Comparison of ENCODE assay signal across 19 cellular contexts in the genomic region with DNA sequence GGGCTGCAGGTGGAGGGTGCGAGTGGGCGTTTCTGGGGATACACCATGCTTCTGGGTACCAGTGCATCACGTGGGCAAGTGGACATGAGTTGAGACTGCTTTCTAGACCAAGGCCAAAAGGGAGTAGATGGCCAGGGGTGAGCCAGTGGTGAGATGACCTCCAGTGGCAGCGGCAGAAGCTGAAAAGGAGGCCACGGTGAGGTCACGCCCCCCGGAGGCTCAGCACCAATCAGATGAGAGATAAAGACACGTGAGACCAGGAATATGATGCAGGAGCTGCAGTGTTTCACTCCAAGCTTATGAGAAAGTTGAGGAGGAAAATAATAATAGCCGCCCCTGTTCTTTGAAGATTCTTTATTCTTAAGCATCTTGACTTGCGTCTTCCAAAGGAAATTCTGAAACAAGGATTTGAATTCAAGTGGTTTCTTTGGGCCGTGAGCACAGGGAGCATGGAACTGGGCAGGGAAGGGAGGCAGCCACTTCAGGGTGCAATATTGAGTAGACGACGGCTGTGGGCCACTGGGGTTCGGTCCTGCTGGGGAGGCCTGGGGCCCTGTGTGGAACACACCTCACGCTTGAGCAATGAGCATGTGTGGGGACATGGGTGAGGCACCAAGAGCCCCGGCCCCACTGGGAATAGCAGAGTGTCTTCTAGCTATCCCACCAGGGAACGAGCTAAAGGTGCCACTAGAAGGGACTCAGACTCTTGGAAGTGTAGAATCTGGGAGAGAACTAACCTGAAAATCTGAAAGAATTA.
DNase-seq lines count a peak whose midpoint lies in the region; ATAC-seq and TF ChIP-seq lines count a peak whose summit lies in the region.
"Had no signal": no experiment of that assay in that cellular context is flagged by ENCODE, and none has a peak within 500 bp of the region (broad histone marks: within the 10 kb centered on the region; RNA-seq: fewer than 3 reads in every experiment).

No MANE protein-coding gene starts in this region.

- TF ChIP-seq CTCF in GM23338 (conservative IDR thresholded peaks at IDR 0.05; ENCODE audit: low read depth in 2 of 2): no peak
- TF ChIP-seq CTCF in hepatocyte (IDR thresholded peaks at IDR 0.05; ENCODE audit: poor library complexity): no peak
- TF ChIP-seq CTCF in coronary artery (IDR thresholded peaks at IDR 0.05): no peak

- H3K79me2 ChIP-seq in GM23338 (replicated peaks; ENCODE audit: insufficient read depth) (no peaks in the 10 kb centered on the region), hepatocyte (no peaks in the 10 kb centered on the region), trophoblast cell (ENCODE audit: control insufficient read depth, insufficient read depth, low read length, poor library complexity) (no peaks in the 10 kb centered on the region)

- peak; percentile 24 for DNase-seq in GM23338 (ENCODE audit: low spot score)
- DNase-seq in SK-N-DZ (ENCODE audit: low spot score): peak; percentile 50
- no peak for DNase-seq in hepatocyte (ENCODE audit: low spot score)
- DNase-seq in trophoblast cell: no peak
- no peak for DNase-seq in coronary artery (ENCODE audit: low spot score)
- no peak for DNase-seq in stimulated activated naive CD4-positive, alpha-beta T cell treated with Interleukin-2 at 50 U/mL for 16 hours (lab: John Stamatoyannopoulos, UW)
- DNase-seq: Calu3; CD8-positive, alpha-beta memory T cell; GDM1; MG63; NCI-H1694 treated with DMSO at 0.1 percent for 48 hours; NCI-H2081 treated with DMSO at 0.1 percent for 48 hours; NCI-H2171 treated with DMSO at 0.1 percent for 48 hours; NCI-H524 treated with DMSO at 0.1 percent for 48 hours had no signal

- H3K18ac ChIP-seq in trophoblast cell (ENCODE audit: low read length): no peak overlapping the region

- H3K79me1 ChIP-seq in trophoblast cell (ENCODE audit: low read length): no peaks in the 10 kb centered on the region

- H2AFZ ChIP-seq in GM23338 (peak overlapping the region; percentile 81; the same call in 1 of the 2 replicates), hepatocyte (no peak overlapping the region), trophoblast cell (ENCODE audit: insufficient read depth, low read length, poor library complexity) (no peak overlapping the region)

- no peaks in the 10 kb centered on the region for H3K9me3 Mint-ChIP-seq in GM23338
- H3K9me3 Mint-ChIP-seq: CD8-positive, alpha-beta memory T cell had no signal

- no peak overlapping the region for H3K4ac ChIP-seq in trophoblast cell (ENCODE audit: low read depth, low read length)

- H3K9me2 ChIP-seq in GM23338 (ENCODE audit: insufficient read depth) (0 out of 2 replicates have a peak, but pooled peaks cover 5% of the 10 kb centered on the region), hepatocyte (replicated peaks; ENCODE audit: insufficient read depth) (no peaks in the 10 kb centered on the region)

- H2BK12ac ChIP-seq in trophoblast cell (ENCODE audit: low read length): no peak overlapping the region

- H3K4me1 ChIP-seq in GM23338 (ENCODE audit: insufficient read depth) (no peaks in the 10 kb centered on the region), hepatocyte (ENCODE audit: insufficient read depth) (peaks cover 14% of the 10 kb centered on the region), trophoblast cell (ENCODE audit: control insufficient read depth in 1 of 2, insufficient read depth in 2 of 2, low read length in 2 of 2) (no peaks in the 10 kb centered on the region)
- H3K4me1 ChIP-seq: HAP-1 had no signal

- H3K4me3 ChIP-seq in GM23338: no peak overlapping the region
- H3K4me3 ChIP-seq in hepatocyte: no peak overlapping the region
- H3K4me3 ChIP-seq in trophoblast cell (ENCODE audit: low read depth, low read length): peak overlapping the region; percentile 7
- H3K4me3 ChIP-seq in coronary artery: no peak overlapping the region
- H3K4me3 ChIP-seq: HAP-1, MG63 had no signal

- H3K27me3 Mint-ChIP-seq in GM23338 (ENCODE audit: insufficient read depth, low read depth, poor library complexity): peaks cover 3% of the 10 kb centered on the region

- no peaks in the 10 kb centered on the region for H3K27me3 ChIP-seq in GM23338 (ENCODE audit: insufficient read depth)
- H3K27me3 ChIP-seq in hepatocyte: no peaks in the 10 kb centered on the region
- H3K27me3 ChIP-seq in trophoblast cell (ENCODE audit: insufficient read depth, low read length): no peaks in the 10 kb centered on the region
- H3K27me3 ChIP-seq: MG63 had no signal

- no peaks in the 10 kb centered on the region for H3K36me3 Mint-ChIP-seq in GM23338 (ENCODE audit: low read depth)
- H3K36me3 Mint-ChIP-seq: CD8-positive, alpha-beta memory T cell had no signal

- no peaks in the 10 kb centered on the region for H4K20me1 ChIP-seq in GM23338 (replicated peaks; ENCODE audit: insufficient read depth)
- no peaks in the 10 kb centered on the region for H4K20me1 ChIP-seq in hepatocyte (ENCODE audit: insufficient read depth, poor library complexity, severe bottlenecking)

- H3K4me2 ChIP-seq in GM23338 (no peak overlapping the region), hepatocyte (no peak overlapping the region), trophoblast cell (ENCODE audit: low read length) (no peak overlapping the region)

- no peak overlapping the region for H4K91ac ChIP-seq in trophoblast cell (ENCODE audit: low read depth, low read length)

- H4K12ac ChIP-seq in trophoblast cell (ENCODE audit: low read depth, low read length): no peak overlapping the region

- no peaks in the 10 kb centered on the region for H3K36me3 ChIP-seq in GM23338 (ENCODE audit: insufficient read depth)
- no peaks in the 10 kb centered on the region for H3K36me3 ChIP-seq in hepatocyte (replicated peaks; ENCODE audit: insufficient read depth, low read depth)
- no peaks in the 10 kb centered on the region for H3K36me3 ChIP-seq in trophoblast cell (ENCODE audit: control insufficient read depth in 1 of 2, insufficient read depth in 2 of 2, low read length in 2 of 2)
- H3K36me3 ChIP-seq: HAP-1, MG63 had no signal

- H3K14ac ChIP-seq in trophoblast cell (ENCODE audit: low read length): no peak overlapping the region

- H3K9ac ChIP-seq in trophoblast cell (ENCODE audit: low read length): no peak overlapping the region

- no peak overlapping the region for H2AK5ac ChIP-seq in trophoblast cell (ENCODE audit: low read length)

- ATAC-seq in GM23338 (peak; percentile 71), GM19351 (IDR thresholded peaks at IDR 0.05; ENCODE audit: unreplicated experiment) (no peak), GM21825 (IDR thresholded peaks at IDR 0.05; ENCODE audit: unreplicated experiment) (no peak)
- ATAC-seq: Panc1 had no signal

- H3K4me3 Mint-ChIP-seq in GM23338: no peak overlapping the region
- H3K4me3 Mint-ChIP-seq: CD8-positive, alpha-beta memory T cell had no signal

- H3K23ac ChIP-seq in trophoblast cell (ENCODE audit: low read length): no peak overlapping the region

- no peak overlapping the region for H2BK120ac ChIP-seq in trophoblast cell (ENCODE audit: insufficient read depth, low read length, poor library complexity)

- H3K27ac ChIP-seq in GM23338 (ENCODE audit: low read depth) (no peak overlapping the region), hepatocyte (peak overlapping the region; percentile 35), trophoblast cell (ENCODE audit: low read depth, low read length) (no peak overlapping the region), coronary artery (no peak overlapping the region)
- H3K27ac ChIP-seq: C4-2B had no signal

- H3K27ac Mint-ChIP-seq in GM23338: no peak overlapping the region
- H3K27ac Mint-ChIP-seq: CD8-positive, alpha-beta memory T cell had no signal

- H3K9me3 ChIP-seq in hepatocyte (ENCODE audit: low read depth): no peaks in the 10 kb centered on the region
- H3K9me3 ChIP-seq in trophoblast cell (ENCODE audit: insufficient read depth, low read depth, low read length): no peaks in the 10 kb centered on the region
- H3K9me3 ChIP-seq: HAP-1, MG63 had no signal

- peaks cover 7% of the 10 kb centered on the region; the same call in 2 of the 3 replicates for H3K4me1 Mint-ChIP-seq in GM23338
- H3K4me1 Mint-ChIP-seq: CD8-positive, alpha-beta memory T cell had no signal

- H3F3A ChIP-seq in GM23338 (replicated peaks; ENCODE audit: low read depth): no peaks in the 10 kb centered on the region

- H2BK5ac ChIP-seq in trophoblast cell (ENCODE audit: low read depth, low read length, poor library complexity): no peak overlapping the region

- WGBS in hepatocyte (ENCODE audit: low lambda C conversion rate, missing lambda C conversion rate): 86% methylated on average over 17 of the region's 17 CpGs
- no CpG with 5 or more reads among the region's 17 CpGs for WGBS in trophoblast cell (ENCODE audit: extremely low coverage, insufficient coverage, insufficient read length)

- no peak overlapping the region for H4K8ac ChIP-seq in trophoblast cell (ENCODE audit: low read depth, low read length)

TF ChIP-seq in GM23338, 12 proteins besides CTCF, POLR2A, EP300 and RAD21 (continues in another document):
- TF ChIP-seq CREB1 (CRISPR knock-in tag; IDR thresholded peaks at IDR 0.05; ENCODE audit: low read depth) (no peak), ZNF114 (CRISPR knock-in tag; IDR thresholded peaks at IDR 0.05) (no peak), STAT1 (IDR thresholded peaks at IDR 0.05; ENCODE audit: unreplicated experiment) (no peak), NANOG (IDR thresholded peaks at IDR 0.05; ENCODE audit: borderline replicate concordance) (no peak), ZNF331 (CRISPR knock-in tag; IDR thresholded peaks at IDR 0.05; ENCODE audit: low read depth) (no peak)
- TF ChIP-seq, protein P1, sequence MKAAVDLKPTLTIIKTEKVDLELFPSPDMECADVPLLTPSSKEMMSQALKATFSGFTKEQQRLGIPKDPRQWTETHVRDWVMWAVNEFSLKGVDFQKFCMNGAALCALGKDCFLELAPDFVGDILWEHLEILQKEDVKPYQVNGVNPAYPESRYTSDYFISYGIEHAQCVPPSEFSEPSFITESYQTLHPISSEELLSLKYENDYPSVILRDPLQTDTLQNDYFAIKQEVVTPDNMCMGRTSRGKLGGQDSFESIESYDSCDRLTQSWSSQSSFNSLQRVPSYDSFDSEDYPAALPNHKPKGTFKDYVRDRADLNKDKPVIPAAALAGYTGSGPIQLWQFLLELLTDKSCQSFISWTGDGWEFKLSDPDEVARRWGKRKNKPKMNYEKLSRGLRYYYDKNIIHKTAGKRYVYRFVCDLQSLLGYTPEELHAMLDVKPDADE (IDR thresholded peaks at IDR 0.05): no peak

Comparison
In these comparisons a context has a peak if more than half of its experiments do, and no peak if none do; other contexts are left out.
1. DNase-seq: peak in GM23338 (single experiment) and SK-N-DZ (single experiment); none in hepatocyte (single experiment), trophoblast cell (0 of 2), coronary artery (single experiment) and stimulated activated naive CD4-positive, alpha-beta T cell treated with Interleukin-2 at 50 U/mL for 16 hours (single experiment).